ENCODE assay signal across 2 cellular contexts in genomic region chr16:87451563-87452210, GRCh38.
TF ChIP-seq lines count a peak whose summit lies in the region.

No MANE protein-coding gene starts in this region.

TF ChIP-seq in WTC11, 78 proteins besides CTCF, POLR2A, EP300 and RAD21 (continued from another document):
- TF ChIP-seq E2F4 (CRISPR knock-in tag; IDR thresholded peaks at IDR 0.05; ENCODE audit: borderline replicate concordance, low read depth) (no peak), SOX15 (CRISPR knock-in tag; IDR thresholded peaks at IDR 0.05) (no peak), ZNF425 (CRISPR knock-in tag; conservative IDR thresholded peaks at IDR 0.05) (no peak), ZNF396 (CRISPR knock-in tag; IDR thresholded peaks at IDR 0.05; ENCODE audit: borderline replicate concordance) (no peak), MYBL2 (CRISPR knock-in tag; IDR thresholded peaks at IDR 0.05) (no peak), TEAD1 (CRISPR knock-in tag; IDR thresholded peaks at IDR 0.05) (no peak), JAZF1 (CRISPR knock-in tag; IDR thresholded peaks at IDR 0.05) (no peak), ELF4 (CRISPR knock-in tag; IDR thresholded peaks at IDR 0.05; ENCODE audit: low read depth) (no peak), TEAD4 (CRISPR knock-in tag; IDR thresholded peaks at IDR 0.05) (no peak), E2F1 (CRISPR knock-in tag; IDR thresholded peaks at IDR 0.05) (no peak), ZSCAN18 (CRISPR knock-in tag; IDR thresholded peaks at IDR 0.05) (no peak)

TF ChIP-seq in SK-N-SH treated with all-trans-retinoic acid at 6 μM for 48 hours, 23 proteins besides CTCF, POLR2A, EP300 and RAD21 (continued from another document):
- TF ChIP-seq CSRNP3 (CRISPR knock-in tag; IDR thresholded peaks at IDR 0.05), result no peak
- TF ChIP-seq ZC3H10 (CRISPR knock-in tag; IDR thresholded peaks at IDR 0.05), result no peak
- no peak for TF ChIP-seq SNAI2 (CRISPR knock-in tag; IDR thresholded peaks at IDR 0.05)
- no peak for TF ChIP-seq TOX (CRISPR knock-in tag; IDR thresholded peaks at IDR 0.05; ENCODE audit: borderline replicate concordance)
- TF ChIP-seq TSHZ2 (CRISPR knock-in tag; IDR thresholded peaks at IDR 0.05), result no peak
- TF ChIP-seq PPARA (CRISPR knock-in tag; IDR thresholded peaks at IDR 0.05; ENCODE audit: borderline replicate concordance), result no peak
- TF ChIP-seq OSR1 (CRISPR knock-in tag; IDR thresholded peaks at IDR 0.05), result no peak
- no peak for TF ChIP-seq ARNTL (CRISPR knock-in tag; IDR thresholded peaks at IDR 0.05; ENCODE audit: borderline replicate concordance, low read depth)
TF ChIP-seq in SK-N-SH treated with all-trans-retinoic acid at 6 μM for 48 hours: peak in this region for 0.
